In the genomic region with DNA sequence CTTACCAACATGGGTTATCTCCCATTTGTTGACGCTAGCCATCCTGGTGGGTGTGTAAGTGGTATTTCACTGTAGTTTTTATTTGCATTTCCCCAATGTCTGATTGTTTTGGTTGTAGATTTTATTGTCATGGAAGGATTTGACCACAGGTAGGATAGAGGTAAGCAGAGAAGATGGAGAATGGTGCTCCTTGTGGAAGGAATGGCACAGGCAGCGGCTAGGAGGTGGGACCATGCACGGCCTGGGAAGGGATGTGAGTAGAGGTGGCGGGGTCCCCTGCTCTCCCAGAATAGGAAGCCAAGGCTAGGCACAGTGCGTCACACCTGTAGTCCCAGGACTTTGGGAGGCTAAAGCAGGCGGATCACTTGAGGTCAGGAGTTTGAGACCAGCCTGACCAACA, we compare ENCODE assay signal across 1 cellular context.
TF ChIP-seq lines count a peak whose summit lies in the region.

No MANE protein-coding gene starts in this region.

TF ChIP-seq in HepG2, 621 proteins besides CTCF, POLR2A, EP300 and RAD21:
- peak; percentile 95 for TF ChIP-seq TEAD3 (CRISPR knock-in tag; optimal IDR thresholded peaks at IDR 0.05; ENCODE audit: borderline replicate concordance)
- TF ChIP-seq CCAR2 (optimal IDR thresholded peaks at IDR 0.05; ENCODE audit: low read depth, low read length), result no peak
